Comparison of ENCODE assay signal across 1 cellular context in genomic region chr5:54517512-54518145, GRCh38.
TF ChIP-seq lines count a peak whose summit lies in the region.

TSS of gene SNX18 (plus strand) at chr5:54517759. CDS start at chr5:54517953, 194 bp downstream.

TF ChIP-seq in GM12878, 131 proteins besides CTCF, POLR2A, EP300 and RAD21 (continued from another document):
- TF ChIP-seq BCL3 (IDR thresholded peaks at IDR 0.05; ENCODE audit: borderline replicate concordance, insufficient read depth, low read depth, low read length, poor library complexity, severe bottlenecking): no peak
- TF ChIP-seq ZBTB4 (CRISPR knock-in tag; IDR thresholded peaks at IDR 0.05): no peak
- peak; percentile 76 for TF ChIP-seq DPF2 (IDR thresholded peaks at IDR 0.05)
- TF ChIP-seq GABPA (IDR thresholded peaks at IDR 0.05; ENCODE audit: low read depth): no peak
- TF ChIP-seq NBN (IDR thresholded peaks at IDR 0.05): no peak
- no peak for TF ChIP-seq BRCA1 (IDR thresholded peaks at IDR 0.05; ENCODE audit: low read depth, low read length)
- TF ChIP-seq RAD51 (IDR thresholded peaks at IDR 0.05): no peak
- no peak for TF ChIP-seq CHD1 (IDR thresholded peaks at IDR 0.05; ENCODE audit: low read depth, low read length)
